ENCODE assay signal across 17 cellular contexts in the genomic region with DNA sequence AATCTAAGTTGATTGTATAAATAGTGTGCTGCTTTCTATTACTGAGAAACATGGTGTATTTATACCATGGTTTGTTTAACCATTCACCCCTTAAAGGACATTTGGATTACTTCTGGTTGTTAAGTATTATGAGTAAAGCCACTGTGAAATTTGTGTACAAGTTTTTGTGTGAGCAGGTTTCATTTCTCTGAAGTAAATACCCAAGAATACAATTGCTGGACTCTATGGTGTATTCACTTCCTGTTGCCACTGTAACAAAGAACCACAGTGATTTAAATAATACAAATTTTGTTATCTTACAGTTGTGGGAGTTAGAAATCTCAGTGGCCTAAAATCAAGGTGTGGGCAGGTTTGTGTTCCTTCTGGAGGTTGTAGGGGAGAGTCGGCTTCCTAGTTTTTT.
"Had no signal": no experiment of that assay in that cellular context is flagged by ENCODE, and none has a peak within 500 bp of the region (broad histone marks: within the 10 kb centered on the region; RNA-seq: fewer than 3 reads in every experiment).

No MANE protein-coding gene starts in this region.

- H3K27ac ChIP-seq: brain microvascular endothelial cell, esophagus muscularis mucosa, hepatocyte, left lung, neural progenitor cell, ovary, sigmoid colon, spleen had no signal

- ATAC-seq: activated CD4-positive, CD25-positive, alpha-beta regulatory T cell treated with anti-CD3 and anti-CD28 coated beads, Interleukin-2, amount 50 U/mL, for 24 hours; left lung had no signal

- H3K4me1 ChIP-seq: esophagus muscularis mucosa, left lung, neural progenitor cell, spleen had no signal

- H2AFZ ChIP-seq: hepatocyte, neural progenitor cell had no signal

- H3K4me2 ChIP-seq: hepatocyte, neural progenitor cell had no signal

- H3K79me2 ChIP-seq: hepatocyte had no signal

- H3K27me3 ChIP-seq: brain microvascular endothelial cell, esophagus muscularis mucosa, hepatocyte, left lung, neural progenitor cell, ovary, sigmoid colon, spleen had no signal

- H3K36me3 ChIP-seq: brain microvascular endothelial cell, esophagus muscularis mucosa, left lung, neural progenitor cell, ovary, sigmoid colon, spleen had no signal

- H3K4me3 ChIP-seq: esophagus muscularis mucosa, hepatocyte, left lung, neural progenitor cell, ovary, sigmoid colon, spleen had no signal

- H3K9me3 ChIP-seq: esophagus muscularis mucosa, left lung, ovary, sigmoid colon had no signal

- DNase-seq: activated CD4-positive, alpha-beta T cell treated with anti-CD3 and anti-CD28 coated beads, Interleukin-2, amount 50 U/mL, for 1 hour; activated CD8-positive, alpha-beta memory T cell treated with anti-CD3 and anti-CD28 coated beads for 24 hours; anterior cingulate cortex; brain microvascular endothelial cell; cortex of kidney; effector CD4-positive, alpha-beta T cell; islet precursor cell; left lung; mammary epithelial cell; naive B cell; ovary; sigmoid colon; spleen had no signal

- H3K9ac ChIP-seq: neural progenitor cell had no signal
